ENCODE assay signal across 8 cellular contexts in genomic region chr1:220094016-220094911, GRCh38. TPM values are rescaled to one million over a fixed set of nuclear protein-coding genes. Genes with fewer than 3 reads are reported as not detected.
DNase-seq lines count a peak whose midpoint lies in the region; ATAC-seq and TF ChIP-seq lines count a peak whose summit lies in the region.

Gene IARS2 (plus strand): TSS chr1:220094132. CDS start chr1:220094217, 85 bp downstream.

- POLR2A ChIA-PET in CD4-positive, alpha-beta memory T cell (lab: Charles Lee; ENCODE audit: partially characterized antibody): interaction anchor here (1.0 to 1.9 kb wide), 6 partner anchors 10 to 50 kb away, joined by 3 to 10 read pairs (median 4); partner anchors contain the start of gene EPRS1

- H3K27me3 ChIP-seq in CD4-positive, alpha-beta memory T cell (ENCODE audit: insufficient read depth, low read length): no peaks in the 10 kb centered on the region

- ATAC-seq in GM19395 (IDR thresholded peaks at IDR 0.05; ENCODE audit: unreplicated experiment) (peak; percentile 61), HG03565 (IDR thresholded peaks at IDR 0.05; ENCODE audit: unreplicated experiment) (peak; percentile 36), mucosa of descending colon (peak; percentile 92)

- peak; percentile 88 to 92 (median 90) for DNase-seq in CD4-positive, alpha-beta memory T cell
- DNase-seq in NOMO-1 treated with dmso at 0.1 percent for 144 hours (lab: John Stamatoyannopoulos, UW; ENCODE audit: unreplicated experiment): peak; percentile 74
- peak; percentile 94 for DNase-seq in activated CD8-positive, alpha-beta memory T cell treated with anti-CD3 and anti-CD28 coated beads, Interleukin-2, amount 50 U/mL, for 4 hours
- peak; percentile 74 for DNase-seq in epidermal melanocyte (ENCODE audit: insufficient read length, low spot score)
- DNase-seq in mucosa of descending colon: peak; percentile 73 to 97 (median 94)
- DNase-seq in stimulated activated CD8-positive, alpha-beta memory T cell treated with anti-CD3 and anti-CD28 coated beads, Interleukin-4, amount 100 ng/mL, for 1 hour (ENCODE audit: low read depth in 2 of 2, low spot score in 1 of 2): peak; percentile 77 to 87

- TF ChIP-seq CTCF in mucosa of descending colon (IDR thresholded peaks at IDR 0.05): no peak

- intact Hi-C loops in CD4-positive, alpha-beta memory T cell (cut with micrococcal nuclease): loop anchor here (1.0 to 10.0 kb wide), 4 partner anchors 48 to 1809 kb away; partner anchors contain the start of genes EPRS1, RAB3GAP2 and RRP15
- intact Hi-C loops in mucosa of descending colon (cut with DNase I, micrococcal nuclease): loop anchor here in 1 of 2 donors (2.0 kb wide), 1 partner anchor 47 kb away; the partner anchor contains the start of gene EPRS1

- H3K27ac ChIP-seq in CD4-positive, alpha-beta memory T cell (ENCODE audit: low read depth, low read length): peak within 1 kb of the TSS; percentile 84

- H3K27me3 Mint-ChIP-seq in CD4-positive, alpha-beta memory T cell: no peaks in the 10 kb centered on the region

- peaks cover 3% of the 10 kb centered on the region for H3K36me3 ChIP-seq in CD4-positive, alpha-beta memory T cell (ENCODE audit: insufficient read depth, low read length)
- H3K36me3 ChIP-seq in mucosa of descending colon (ENCODE audit: low read depth): no peaks in the 10 kb centered on the region

- H3K4me3 ChIP-seq in CD4-positive, alpha-beta memory T cell (ENCODE audit: low read length in 2 of 2): peak within 1 kb of the TSS; percentile 77 to 97
- H3K4me3 ChIP-seq in mucosa of descending colon: peak within 1 kb of the TSS; percentile 83

- CTCF ChIA-PET in CD4-positive, alpha-beta memory T cell (lab: Charles Lee; ENCODE audit: partially characterized antibody): no interaction called here

- H3K4me1 ChIP-seq in CD4-positive, alpha-beta memory T cell (ENCODE audit: insufficient read depth, low read length): peaks cover 21% of the 10 kb centered on the region
- H3K4me1 ChIP-seq in mucosa of descending colon (ENCODE audit: low read depth): peaks cover 9% of the 10 kb centered on the region

- H3K27ac Mint-ChIP-seq in CD4-positive, alpha-beta memory T cell: peak within 1 kb of the TSS; percentile 57 to 88 (median 76)

- no peaks in the 10 kb centered on the region for H3K9me3 Mint-ChIP-seq in CD4-positive, alpha-beta memory T cell

- H3K9me3 ChIP-seq in CD4-positive, alpha-beta memory T cell (ENCODE audit: control insufficient read depth in 1 of 2, low read length in 2 of 2): no peaks in the 10 kb centered on the region
- H3K9me3 ChIP-seq in mucosa of descending colon: no peaks in the 10 kb centered on the region

- H3K4me3 Mint-ChIP-seq in CD4-positive, alpha-beta memory T cell: peak within 1 kb of the TSS; percentile 47 to 87 (median 80)

- peaks cover 22 to 47% (median 30%) of the 10 kb centered on the region in 4 donors for H3K4me1 Mint-ChIP-seq in CD4-positive, alpha-beta memory T cell

- H3K36me3 Mint-ChIP-seq in CD4-positive, alpha-beta memory T cell: peaks cover 15 to 22% of the 10 kb centered on the region in 2 donors

RNA-seq across cellular contexts. Expression of gene IARS2, which starts in this region (rescaled TPM):
- total RNA-seq in CD4-positive, alpha-beta memory T cell: 10 to 100 TPM; 46.0 to 48.5 TPM
- polyA plus RNA-seq in CD4-positive, alpha-beta memory T cell: 10 to 100 TPM; 72.4 to 88.8 TPM
- total RNA-seq in mucosa of descending colon: 10 to 100 TPM; 65.7 to 86.5 (median 73.6) TPM

Comparison
In these comparisons a context has a peak if more than half of its experiments do, and no peak if none do; other contexts are left out.
1. Peak in every context shown above with its lines: DNase-seq, ATAC-seq, H3K4me3 ChIP-seq and H3K27ac ChIP-seq.
2. ATAC-seq: peak in every context shown above with its lines; median percentile 92 in mucosa of descending colon; 61 in GM19395; 36 in HG03565.